24 cellular contexts compared by ENCODE assay signal in the genomic region with DNA sequence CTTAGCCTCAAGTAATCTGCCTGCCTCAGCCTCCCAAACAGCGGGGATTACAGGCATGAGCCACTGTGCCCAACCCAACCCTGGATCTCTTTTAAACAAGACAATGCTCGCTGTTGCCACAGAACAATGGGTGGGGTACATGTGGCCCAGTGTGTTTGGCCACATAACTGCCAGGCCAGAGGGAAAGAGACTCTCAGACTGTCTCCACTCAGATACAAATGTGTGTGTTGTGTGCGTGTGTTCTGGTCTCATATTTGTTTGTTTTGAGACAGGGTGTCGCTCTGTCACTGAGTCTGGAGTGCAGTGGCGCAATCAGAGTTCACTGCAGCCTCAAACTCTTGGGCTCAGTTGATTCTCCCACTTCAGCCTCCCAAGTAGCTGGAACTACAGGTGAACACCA. TPM values are rescaled to one million over a fixed set of nuclear protein-coding genes. Genes with fewer than 3 reads are reported as not detected.
A peak's percentile ranks its signal among the peaks of the same experiment; 100 is the strongest.
DNase-seq lines count a peak whose midpoint lies in the region; ATAC-seq, FAIRE-seq and TF ChIP-seq lines count a peak whose summit lies in the region.
"Had no signal": no experiment of that assay in that cellular context is flagged by ENCODE, and none has a peak within 500 bp of the region (broad histone marks: within the 10 kb centered on the region; RNA-seq: fewer than 3 reads in every experiment).

No MANE protein-coding gene starts in this region.

- H3K36me3 ChIP-seq in breast epithelium = no peaks in the 10 kb centered on the region

- no peaks in the 10 kb centered on the region for H3K27me3 Mint-ChIP-seq in MCF 10A (ENCODE audit: insufficient read depth, unreplicated experiment)
- no peaks in the 10 kb centered on the region for H3K27me3 Mint-ChIP-seq in WTC11 (ENCODE audit: low read depth)
- no peaks in the 10 kb centered on the region for H3K27me3 Mint-ChIP-seq in osteocyte (ENCODE audit: unreplicated experiment)
- H3K27me3 Mint-ChIP-seq in type B pancreatic cell = no peaks in the 10 kb centered on the region
- H3K27me3 Mint-ChIP-seq: CD4-positive, CD25-positive, alpha-beta regulatory T cell had no signal

- H3K36me3 Mint-ChIP-seq in MCF 10A (ENCODE audit: insufficient read depth, unreplicated experiment) = peaks cover 100% of the 10 kb centered on the region
- peaks cover 88% of the 10 kb centered on the region for H3K36me3 Mint-ChIP-seq in WTC11
- H3K36me3 Mint-ChIP-seq in osteocyte (ENCODE audit: unreplicated experiment) = peaks cover 54% of the 10 kb centered on the region
- H3K36me3 Mint-ChIP-seq in type B pancreatic cell = peaks cover 12% of the 10 kb centered on the region

- H3K4me1 ChIP-seq in breast epithelium = no peaks in the 10 kb centered on the region
- H3K4me1 ChIP-seq: BLaER1 had no signal

- no peaks in the 10 kb centered on the region for H3K9me3 Mint-ChIP-seq in MCF 10A (ENCODE audit: unreplicated experiment)
- H3K9me3 Mint-ChIP-seq in WTC11 = no peaks in the 10 kb centered on the region
- no peaks in the 10 kb centered on the region for H3K9me3 Mint-ChIP-seq in osteocyte (ENCODE audit: unreplicated experiment)
- H3K9me3 Mint-ChIP-seq in type B pancreatic cell = no peaks in the 10 kb centered on the region
- H3K9me3 Mint-ChIP-seq: CD4-positive, CD25-positive, alpha-beta regulatory T cell had no signal

- POLR2A ChIA-PET in MCF 10A (lab: Yijun Ruan, JAX) (interaction anchor here (0.6 kb wide), 1 partner anchor 19 kb away, joined by 3 read pairs; no protein-coding TSS in a partner anchor), WTC11 (lab: Charles Lee) (no interaction called here)

- no peaks in the 10 kb centered on the region for H3K27me3 ChIP-seq in breast epithelium
- H3K27me3 ChIP-seq: BLaER1 had no signal

- intact Hi-C loops in MCF 10A (cut with micrococcal nuclease) (no loop called here), breast epithelium (cut with DNase I; ENCODE audit: low total_unique reads) (no loop called here)

- no peak overlapping the region for H3K4me3 ChIP-seq in breast epithelium
- H3K4me3 ChIP-seq: BLaER1, SK-N-MC had no signal

- TF ChIP-seq CTCF in MCF 10A (IDR thresholded peaks at IDR 0.05; ENCODE audit: unreplicated experiment) (no peak), breast epithelium (IDR thresholded peaks at IDR 0.05) (no peak), WTC11 (IDR thresholded peaks at IDR 0.05) (no peak), osteocyte (IDR thresholded peaks at IDR 0.05) (no peak), type B pancreatic cell (conservative IDR thresholded peaks at IDR 0.05) (no peak)

- no TSS peak for BruUV-seq in MCF 10A (replicated peaks; lab: Mats Ljungman, UMichigan)

- H3K27ac Mint-ChIP-seq in MCF 10A (ENCODE audit: low read depth, unreplicated experiment) (peak overlapping the region; percentile 76), WTC11 (0 out of 2 replicates have a peak overlapping the region, but pooled peaks have one; percentile 15), osteocyte (ENCODE audit: unreplicated experiment) (peak overlapping the region; percentile 62), type B pancreatic cell (no peak overlapping the region)

- H3K4me1 Mint-ChIP-seq in MCF 10A (ENCODE audit: insufficient read depth, unreplicated experiment) (no peaks in the 10 kb centered on the region), WTC11 (no peaks in the 10 kb centered on the region), osteocyte (ENCODE audit: unreplicated experiment) (no peaks in the 10 kb centered on the region), type B pancreatic cell (ENCODE audit: unreplicated experiment) (no peaks in the 10 kb centered on the region)
- H3K4me1 Mint-ChIP-seq: CD4-positive, CD25-positive, alpha-beta regulatory T cell had no signal

- H3K9me3 ChIP-seq in breast epithelium = no peaks in the 10 kb centered on the region
- H3K9me3 ChIP-seq: BLaER1 had no signal

- TF ChIP-seq POLR2A in breast epithelium (IDR thresholded peaks at IDR 0.05) = no peak

- H3K27ac ChIP-seq in breast epithelium = no peak overlapping the region
- H3K27ac ChIP-seq: BLaER1, KMS-11, SK-N-MC had no signal

- DNase-seq in MCF 10A (ENCODE audit: unreplicated experiment) = no peak
- no peak for DNase-seq in breast epithelium (ENCODE audit: low spot score in 2 of 2)
- DNase-seq in WTC11 (ENCODE audit: low spot score) = no peak
- DNase-seq in left lobe of liver (ENCODE audit: low spot score) = no peak
- DNase-seq in osteocyte (ENCODE audit: extremely low spot score, unreplicated experiment) = no peak
- DNase-seq in type B pancreatic cell (ENCODE audit: extremely low spot score, unreplicated experiment) = no peak
- DNase-seq in SW480 (ENCODE audit: low spot score) = no peak
- DNase-seq in RCC 7860 (ENCODE audit: low spot score) = no peak
- DNase-seq: CD4-positive, CD25-positive, alpha-beta regulatory T cell; DMS153; DND-41; GOT3; HCEC 1CT; NCI-H1048; NCI-H1417 treated with DMSO at 0.1 percent for 48 hours; NCI-H1694 treated with DMSO at 0.1 percent for 48 hours; NCI-H2081; NCI-H2227 treated with DMSO at 0.1 percent for 48 hours; NCI-H69; SIG-M5 had no signal

- CTCF ChIA-PET in MCF 10A (lab: Yijun Ruan, JAX) (interaction anchor here (0.6 to 1.3 kb wide), 3 partner anchors 11 to 208 kb away, joined by 3 to 7 read pairs (median 3); no protein-coding TSS in a partner anchor), WTC11 (lab: Charles Lee) (no interaction called here)

- FAIRE-seq in RCC 7860 (lab: Jason Lieb, UNC) = no peak
- FAIRE-seq: HTR-8/SVneo had no signal

- H3K4me3 Mint-ChIP-seq in MCF 10A (ENCODE audit: unreplicated experiment) (no peak overlapping the region), WTC11 (no peak overlapping the region), osteocyte (ENCODE audit: unreplicated experiment) (no peak overlapping the region), type B pancreatic cell (no peak overlapping the region)
- H3K4me3 Mint-ChIP-seq: CD4-positive, CD25-positive, alpha-beta regulatory T cell had no signal

- ATAC-seq in WTC11 (no peak), left lobe of liver (peak; percentile 27)

TF ChIP-seq in WTC11, 78 proteins besides CTCF, POLR2A, EP300 and RAD21 (continues in another document):
- TF ChIP-seq, protein P1, sequence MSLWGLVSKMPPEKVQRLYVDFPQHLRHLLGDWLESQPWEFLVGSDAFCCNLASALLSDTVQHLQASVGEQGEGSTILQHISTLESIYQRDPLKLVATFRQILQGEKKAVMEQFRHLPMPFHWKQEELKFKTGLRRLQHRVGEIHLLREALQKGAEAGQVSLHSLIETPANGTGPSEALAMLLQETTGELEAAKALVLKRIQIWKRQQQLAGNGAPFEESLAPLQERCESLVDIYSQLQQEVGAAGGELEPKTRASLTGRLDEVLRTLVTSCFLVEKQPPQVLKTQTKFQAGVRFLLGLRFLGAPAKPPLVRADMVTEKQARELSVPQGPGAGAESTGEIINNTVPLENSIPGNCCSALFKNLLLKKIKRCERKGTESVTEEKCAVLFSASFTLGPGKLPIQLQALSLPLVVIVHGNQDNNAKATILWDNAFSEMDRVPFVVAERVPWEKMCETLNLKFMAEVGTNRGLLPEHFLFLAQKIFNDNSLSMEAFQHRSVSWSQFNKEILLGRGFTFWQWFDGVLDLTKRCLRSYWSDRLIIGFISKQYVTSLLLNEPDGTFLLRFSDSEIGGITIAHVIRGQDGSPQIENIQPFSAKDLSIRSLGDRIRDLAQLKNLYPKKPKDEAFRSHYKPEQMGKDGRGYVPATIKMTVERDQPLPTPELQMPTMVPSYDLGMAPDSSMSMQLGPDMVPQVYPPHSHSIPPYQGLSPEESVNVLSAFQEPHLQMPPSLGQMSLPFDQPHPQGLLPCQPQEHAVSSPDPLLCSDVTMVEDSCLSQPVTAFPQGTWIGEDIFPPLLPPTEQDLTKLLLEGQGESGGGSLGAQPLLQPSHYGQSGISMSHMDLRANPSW (CRISPR knock-in tag; conservative IDR thresholded peaks at IDR 0.05; ENCODE audit: low read depth) = no peak
- TF ChIP-seq FOXK1 (CRISPR knock-in tag; IDR thresholded peaks at IDR 0.05) (no peak), TEAD1 (CRISPR knock-in tag; IDR thresholded peaks at IDR 0.05) (no peak), JAZF1 (CRISPR knock-in tag; IDR thresholded peaks at IDR 0.05) (no peak), ESRRA (CRISPR knock-in tag; IDR thresholded peaks at IDR 0.05; ENCODE audit: borderline replicate concordance) (no peak)
- TF ChIP-seq, protein P2, sequence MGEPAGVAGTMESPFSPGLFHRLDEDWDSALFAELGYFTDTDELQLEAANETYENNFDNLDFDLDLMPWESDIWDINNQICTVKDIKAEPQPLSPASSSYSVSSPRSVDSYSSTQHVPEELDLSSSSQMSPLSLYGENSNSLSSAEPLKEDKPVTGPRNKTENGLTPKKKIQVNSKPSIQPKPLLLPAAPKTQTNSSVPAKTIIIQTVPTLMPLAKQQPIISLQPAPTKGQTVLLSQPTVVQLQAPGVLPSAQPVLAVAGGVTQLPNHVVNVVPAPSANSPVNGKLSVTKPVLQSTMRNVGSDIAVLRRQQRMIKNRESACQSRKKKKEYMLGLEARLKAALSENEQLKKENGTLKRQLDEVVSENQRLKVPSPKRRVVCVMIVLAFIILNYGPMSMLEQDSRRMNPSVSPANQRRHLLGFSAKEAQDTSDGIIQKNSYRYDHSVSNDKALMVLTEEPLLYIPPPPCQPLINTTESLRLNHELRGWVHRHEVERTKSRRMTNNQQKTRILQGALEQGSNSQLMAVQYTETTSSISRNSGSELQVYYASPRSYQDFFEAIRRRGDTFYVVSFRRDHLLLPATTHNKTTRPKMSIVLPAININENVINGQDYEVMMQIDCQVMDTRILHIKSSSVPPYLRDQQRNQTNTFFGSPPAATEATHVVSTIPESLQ (CRISPR knock-in tag; IDR thresholded peaks at IDR 0.05) = no peak
- TF ChIP-seq, protein P3, sequence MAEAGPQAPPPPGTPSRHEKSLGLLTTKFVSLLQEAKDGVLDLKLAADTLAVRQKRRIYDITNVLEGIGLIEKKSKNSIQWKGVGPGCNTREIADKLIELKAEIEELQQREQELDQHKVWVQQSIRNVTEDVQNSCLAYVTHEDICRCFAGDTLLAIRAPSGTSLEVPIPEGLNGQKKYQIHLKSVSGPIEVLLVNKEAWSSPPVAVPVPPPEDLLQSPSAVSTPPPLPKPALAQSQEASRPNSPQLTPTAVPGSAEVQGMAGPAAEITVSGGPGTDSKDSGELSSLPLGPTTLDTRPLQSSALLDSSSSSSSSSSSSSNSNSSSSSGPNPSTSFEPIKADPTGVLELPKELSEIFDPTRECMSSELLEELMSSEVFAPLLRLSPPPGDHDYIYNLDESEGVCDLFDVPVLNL (CRISPR knock-in tag; IDR thresholded peaks at IDR 0.05; ENCODE audit: borderline replicate concordance, low read depth) = no peak

RNA-seq across cellular contexts. Expression of a gene that starts 25.8 kb away (rescaled TPM):
- 126 and 127 TPM in 2 replicates for total RNA-seq in MCF 10A (2022)
- 10 to 100 TPM; 12.6 to 47.4 (median 45.6) TPM for total RNA-seq in breast epithelium
- total RNA-seq in WTC11 (2021) = 93.5 to 98.9 TPM (median 97.8 TPM) in 3 replicates
- total RNA-seq in left lobe of liver = 12.2 TPM
- total RNA-seq in osteocyte = 75.4 and 96.9 TPM in 2 replicates
- 67.4 and 103 TPM in 2 replicates for total RNA-seq in type B pancreatic cell (ENCODE audit: low replicate concordance)

RNA-seq across cellular contexts. Expression of a gene that starts 40.5 kb away (rescaled TPM):
- total RNA-seq in MCF 10A (2022) (8.6 and 16.4 TPM in 2 replicates), breast epithelium (1 to 10 TPM in 2 of 3 donors, under 1 TPM in 1; 0.66 to 4.8 (median 2.3) TPM), WTC11 (2021) (52.0 to 62.2 TPM (median 58.3 TPM) in 3 replicates), left lobe of liver (0.81 TPM), osteocyte (11.9 and 13.5 TPM in 2 replicates), type B pancreatic cell (ENCODE audit: low replicate concordance) (15.0 and 43.2 TPM in 2 replicates)
